2 cellular contexts compared by ENCODE assay signal in genomic region chr11:86473991-86474833, GRCh38.
TF ChIP-seq lines count a peak whose summit lies in the region.

No MANE protein-coding gene starts in this region.

TF ChIP-seq in HCT116, 20 proteins besides CTCF, POLR2A, EP300 and RAD21:
- TF ChIP-seq FOSL1 (IDR thresholded peaks at IDR 0.05; ENCODE audit: low read depth): peak; percentile 56; the same call in 1 of the 2 replicates
- TF ChIP-seq ATF3 (IDR thresholded peaks at IDR 0.05): no peak
- TF ChIP-seq ZNF274 (IDR thresholded peaks at IDR 0.05; ENCODE audit: low read depth, low read length): no peak
- TF ChIP-seq POLR2AphosphoS5 (IDR thresholded peaks at IDR 0.05; ENCODE audit: low read depth, low read length): no peak
- TF ChIP-seq SIN3A (IDR thresholded peaks at IDR 0.05; ENCODE audit: low read depth): no peak
TF ChIP-seq in HCT116: peak in this region for 1.

TF ChIP-seq in K562, 482 proteins besides CTCF, POLR2A, EP300 and RAD21:
- TF ChIP-seq NR2C2 (CRISPR knock-in tag; IDR thresholded peaks at IDR 0.05) (no peak), NR2C2 (tag; IDR thresholded peaks at IDR 0.05) (peak; percentile 47; the same call in 1 of the 2 replicates), ZBTB43 (CRISPR knock-in tag; IDR thresholded peaks at IDR 0.05) (no peak)
TF ChIP-seq in K562: peak in this region for 1.
